ENCODE assay signal across 22 cellular contexts in the genomic region with DNA sequence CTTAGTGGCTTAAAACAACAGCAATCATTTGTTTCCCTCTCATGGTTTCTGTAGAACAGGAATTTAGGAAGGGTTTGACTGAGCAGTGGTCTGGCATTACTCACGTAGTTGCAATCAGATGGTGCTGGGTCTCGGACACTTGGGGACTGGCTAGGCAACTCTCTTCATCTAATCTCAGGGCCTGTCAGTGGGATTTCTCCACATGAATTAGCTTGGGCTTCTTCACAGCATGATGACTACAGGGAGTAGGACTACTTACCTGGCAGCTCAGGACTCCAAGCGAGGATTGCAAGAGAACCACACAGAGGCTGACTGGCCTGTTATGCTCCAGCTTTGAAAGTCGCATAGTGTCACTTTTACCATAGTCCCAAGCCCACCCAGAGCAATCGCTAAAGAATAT.
"Had no signal": no experiment of that assay in that cellular context is flagged by ENCODE, and none has a peak within 500 bp of the region (broad histone marks: within the 10 kb centered on the region; RNA-seq: fewer than 3 reads in every experiment).

No MANE protein-coding gene starts in this region.

- H3K9me3 ChIP-seq: esophagus muscularis mucosa, testis had no signal

- H3K9me3 Mint-ChIP-seq: activated CD4-positive, alpha-beta T cell treated with anti-CD3 and anti-CD28 coated beads, Interleukin-2, amount 10 ng/mL, durations not matched to agents 7 days and 5 days; activated CD8-positive, alpha-beta T cell treated with anti-CD3 and anti-CD28 coated beads for 36 hours; central memory CD8-positive, alpha-beta T cell had no signal

- H3K27me3 Mint-ChIP-seq: activated CD4-positive, alpha-beta T cell treated with anti-CD3 and anti-CD28 coated beads, Interleukin-2, amount 10 ng/mL, durations not matched to agents 7 days and 5 days; activated CD8-positive, alpha-beta memory T cell treated with anti-CD3 and anti-CD28 coated beads, Interleukin-2, amount 10 ng/mL, durations not matched to agents 7 days and 5 days; activated CD8-positive, alpha-beta T cell treated with anti-CD3 and anti-CD28 coated beads for 36 hours; activated naive CD4-positive, alpha-beta T cell treated with anti-CD3 and anti-CD28 coated beads, Interleukin-2, amount 10 ng/mL, durations not matched to agents 7 days and 5 days; central memory CD8-positive, alpha-beta T cell had no signal

- H3K4me3 Mint-ChIP-seq: activated CD4-positive, alpha-beta T cell treated with anti-CD3 and anti-CD28 coated beads, Interleukin-2, amount 10 ng/mL, durations not matched to agents 7 days and 5 days; activated CD8-positive, alpha-beta memory T cell treated with anti-CD3 and anti-CD28 coated beads, Interleukin-2, amount 10 ng/mL, durations not matched to agents 7 days and 5 days; activated CD8-positive, alpha-beta T cell treated with anti-CD3 and anti-CD28 coated beads for 36 hours; activated naive CD4-positive, alpha-beta T cell treated with anti-CD3 and anti-CD28 coated beads, Interleukin-2, amount 10 ng/mL, durations not matched to agents 7 days and 5 days; central memory CD8-positive, alpha-beta T cell had no signal

- ATAC-seq: activated CD8-positive, alpha-beta memory T cell treated with anti-CD3 and anti-CD28 coated beads, Interleukin-2, amount 10 ng/mL, durations not matched to agents 7 days and 5 days; activated CD8-positive, alpha-beta T cell treated with anti-CD3 and anti-CD28 coated beads for 36 hours; gastroesophageal sphincter; left lobe of liver had no signal

- H3K4me3 ChIP-seq: dorsolateral prefrontal cortex, esophagus muscularis mucosa, gastroesophageal sphincter, smooth muscle cell, testis had no signal

- DNase-seq: activated CD4-positive, alpha-beta T cell treated with anti-CD3 and anti-CD28 coated beads, Interleukin-2, amount 10 ng/mL, durations not matched to agents 7 days and 5 days; activated CD4-positive, CD25-positive, alpha-beta regulatory T cell treated with anti-CD3 and anti-CD28 coated beads, Interleukin-2, amount 50 U/mL, for 72 hours; activated CD8-positive, alpha-beta memory T cell treated with anti-CD3 and anti-CD28 coated beads, Interleukin-2, amount 10 ng/mL, durations not matched to agents 7 days and 5 days; activated CD8-positive, alpha-beta T cell treated with anti-CD3 and anti-CD28 coated beads for 36 hours; activated effector memory CD4-positive, alpha-beta T cell treated with anti-CD3 and anti-CD28 coated beads, Interleukin-2, amount 50 U/mL, for 16 hours; activated naive CD4-positive, alpha-beta T cell treated with anti-CD3 and anti-CD28 coated beads, Interleukin-2, amount 10 ng/mL, durations not matched to agents 7 days and 5 days; activated T-cell treated with anti-CD3 and anti-CD28 coated beads for 4 hours; dorsolateral prefrontal cortex; head of caudate nucleus; kidney; nucleus accumbens; stimulated activated CD4-positive, alpha-beta T cell treated with anti-CD3 and anti-CD28 coated beads, Interleukin-15, amount 100 ng/mL, for 24 hours; stimulated activated CD4-positive, alpha-beta T cell treated with anti-CD3 and anti-CD28 coated beads, Interleukin-4, amount 100 ng/mL, for 1 hour; stimulated activated naive CD4-positive, alpha-beta T cell; testis; trophoblast cell had no signal

- H3K27me3 ChIP-seq: dorsolateral prefrontal cortex, esophagus muscularis mucosa, gastroesophageal sphincter, testis had no signal

- H3K27ac ChIP-seq: dorsolateral prefrontal cortex, esophagus muscularis mucosa, gastroesophageal sphincter, testis, VCaP had no signal

- H3K27ac Mint-ChIP-seq: activated CD4-positive, alpha-beta T cell treated with anti-CD3 and anti-CD28 coated beads, Interleukin-2, amount 10 ng/mL, durations not matched to agents 7 days and 5 days; activated CD8-positive, alpha-beta memory T cell treated with anti-CD3 and anti-CD28 coated beads, Interleukin-2, amount 10 ng/mL, durations not matched to agents 7 days and 5 days; activated CD8-positive, alpha-beta T cell treated with anti-CD3 and anti-CD28 coated beads for 36 hours; activated naive CD4-positive, alpha-beta T cell treated with anti-CD3 and anti-CD28 coated beads, Interleukin-2, amount 10 ng/mL, durations not matched to agents 7 days and 5 days had no signal
